Comparison of ENCODE assay signal across 11 cellular contexts in the genomic region with DNA sequence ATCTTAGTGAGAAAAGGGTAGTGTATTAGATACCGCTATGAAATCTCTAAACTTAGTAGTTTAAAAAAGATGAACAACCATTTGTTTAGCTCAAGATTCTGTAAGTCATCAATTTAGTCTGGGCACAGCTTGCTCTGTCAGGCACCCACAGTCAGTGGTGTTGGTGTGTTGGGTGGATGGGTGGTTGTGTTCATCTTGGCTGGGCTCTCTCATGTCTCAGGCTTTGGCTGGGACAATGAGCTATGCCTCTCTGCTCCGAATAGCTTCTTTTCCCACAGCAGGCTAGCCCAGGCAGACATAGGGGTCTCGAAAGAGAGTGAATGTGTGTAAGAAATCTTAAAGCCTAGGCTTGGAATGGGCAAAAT.
A peak's percentile ranks its signal among the peaks of the same experiment; 100 is the strongest.
DNase-seq lines count a peak whose midpoint lies in the region; ATAC-seq lines count a peak whose summit lies in the region.
"Had no signal": no experiment of that assay in that cellular context is flagged by ENCODE, and none has a peak within 500 bp of the region (broad histone marks: within the 10 kb centered on the region; RNA-seq: fewer than 3 reads in every experiment).

No MANE protein-coding gene starts in this region.

- H3K27ac ChIP-seq in angular gyrus (ENCODE audit: low read depth, low read length) = peak overlapping the region; percentile 67
- H3K27ac ChIP-seq: esophagus muscularis mucosa had no signal

- peak; percentile 35 for ATAC-seq in GM18868 (IDR thresholded peaks at IDR 0.05; ENCODE audit: unreplicated experiment)
- ATAC-seq in GM21515 (IDR thresholded peaks at IDR 0.05; ENCODE audit: unreplicated experiment) = peak; percentile 28
- peak; percentile 6 for ATAC-seq in HG03064 (IDR thresholded peaks at IDR 0.05; ENCODE audit: low read depth, unreplicated experiment)
- ATAC-seq in left lobe of liver = no peak

- DNase-seq in NCI-H2081 treated with DMSO at 0.1 percent for 48 hours (lab: John Stamatoyannopoulos, UW) = no peak
- no peak for DNase-seq in left lobe of liver (ENCODE audit: low spot score)
- DNase-seq in Ammon's horn (ENCODE audit: low spot score) = no peak
- no peak for DNase-seq in nucleus accumbens (lab: John Stamatoyannopoulos, UW)
- DNase-seq: COR-L47, NCI-H1048 had no signal
